Comparison of ENCODE assay signal across 11 cellular contexts in genomic region chr15:51647128-51647562, GRCh38. TPM values are rescaled to one million over a fixed set of nuclear protein-coding genes. Genes with fewer than 3 reads are reported as not detected.
DNase-seq lines count a peak whose midpoint lies in the region; ATAC-seq and TF ChIP-seq lines count a peak whose summit lies in the region.
"Had no signal": no experiment of that assay in that cellular context is flagged by ENCODE, and none has a peak within 500 bp of the region (broad histone marks: within the 10 kb centered on the region; RNA-seq: fewer than 3 reads in every experiment).

No MANE protein-coding gene starts in this region.

- no peak for TF ChIP-seq CTCF in PC-3 (conservative IDR thresholded peaks at IDR 0.05; ENCODE audit: low read depth, low read length)
- TF ChIP-seq CTCF in foreskin fibroblast (IDR thresholded peaks at IDR 0.05; ENCODE audit: low read depth, low read length): no peak
- no peak for TF ChIP-seq CTCF in testis (IDR thresholded peaks at IDR 0.05)

- no TSS peak for BruUV-seq in PC-3 (replicated peaks; lab: Mats Ljungman, UMichigan)

- H3F3A ChIP-seq in PC-3 (ENCODE audit: low read length, unreplicated experiment): no peaks in the 10 kb centered on the region

- intact Hi-C loops in PC-3 (cut with micrococcal nuclease) (no loop called here), testis (cut with DNase I; ENCODE audit: low total_unique reads) (loop anchor here (5.0 kb wide), 1 partner anchor 125 kb away; no protein-coding TSS in a partner anchor)

- no peak overlapping the region for H3K9ac ChIP-seq in PC-3 (ENCODE audit: low read length)

- no peaks in the 10 kb centered on the region for H3K79me2 ChIP-seq in PC-3 (ENCODE audit: low read length)

- 0 out of 2 replicates have a peak overlapping the region, but pooled peaks have one; percentile 36 for H2AFZ ChIP-seq in PC-3 (ENCODE audit: low read length)

- peak; percentile 4 for DNase-seq in NCI-H1105 treated with DMSO at 0.1 percent for 48 hours (lab: John Stamatoyannopoulos, UW)
- DNase-seq in NCI-H1105 (lab: John Stamatoyannopoulos, UW): no peak
- peak; percentile 79 for DNase-seq in PC-3
- DNase-seq in foreskin fibroblast: peak; percentile 57 to 86
- peak; percentile 19 for DNase-seq in testis
- no peak for DNase-seq in SHP77 treated with DMSO at 0.1 percent for 48 hours (lab: John Stamatoyannopoulos, UW)
- DNase-seq in activated gamma-delta T cell treated with Interleukin-2 at 50 U/mL for 16 hours: no peak
- DNase-seq: 8988T had no signal

- H4K20me1 ChIP-seq in PC-3 (ENCODE audit: low read length): no peaks in the 10 kb centered on the region

- ATAC-seq in PC-3: peak; percentile 53
- no peak for ATAC-seq in GM21390 (IDR thresholded peaks at IDR 0.05; ENCODE audit: unreplicated experiment)

- 63 to 70% methylated on average over 3 of the region's 3 CpGs for WGBS in testis, 2 donors

- H3K27me3 ChIP-seq in PC-3 (ENCODE audit: low read length) (no peaks in the 10 kb centered on the region), testis (no peaks in the 10 kb centered on the region)

- H3K4me2 ChIP-seq in PC-3 (ENCODE audit: low read length): no peak overlapping the region

- H3K9me3 ChIP-seq in PC-3 (ENCODE audit: low read length) (no peaks in the 10 kb centered on the region), testis (no peaks in the 10 kb centered on the region)
- H3K9me3 ChIP-seq: upper lobe of left lung had no signal

- no peaks in the 10 kb centered on the region for H3K36me3 ChIP-seq in PC-3 (ENCODE audit: low read depth, low read length)
- H3K36me3 ChIP-seq in testis (ENCODE audit: low read depth, missing control alignments): no peaks in the 10 kb centered on the region
- H3K36me3 ChIP-seq: upper lobe of left lung had no signal

- H3K4me3 ChIP-seq in PC-3 (ENCODE audit: low read length): no peak overlapping the region
- H3K4me3 ChIP-seq in foreskin fibroblast (ENCODE audit: low read depth in 1 of 2, low read length in 2 of 2): no peak overlapping the region
- no peak overlapping the region for H3K4me3 ChIP-seq in testis
- H3K4me3 ChIP-seq: upper lobe of left lung had no signal

- no peak overlapping the region for H3K27ac ChIP-seq in PC-3 (ENCODE audit: low read length)
- H3K27ac ChIP-seq in testis: no peak overlapping the region
- H3K27ac ChIP-seq: upper lobe of left lung had no signal

- H3K9me2 ChIP-seq in PC-3 (replicated peaks; ENCODE audit: low read length): no peaks in the 10 kb centered on the region

- CTCF ChIA-PET in PC-3 (lab: Charles Lee): no interaction called here

- POLR2A ChIA-PET in PC-3 (lab: Charles Lee; ENCODE audit: unreplicated experiment): no interaction called here

- TF ChIP-seq POLR2A in testis (IDR thresholded peaks at IDR 0.05): no peak

- H3K4me1 ChIP-seq in PC-3 (ENCODE audit: insufficient read depth, low read length) (peaks cover 4% of the 10 kb centered on the region; the same call in 1 of the 2 replicates), testis (no peaks in the 10 kb centered on the region)

RNA-seq across cellular contexts. Expression of gene DMXL2, which starts 24.6 kb away (rescaled TPM):
- total RNA-seq in PC-3 (2014; rRNA removed): 10.9 and 11.1 TPM in 2 replicates
- 10 to 100 TPM; 64.4 to 81.3 TPM for total RNA-seq in testis
- 54.5 TPM for polyA plus RNA-seq in testis (ENCODE audit: insufficient read depth, low read depth, low replicate concordance)

RNA-seq across cellular contexts. Expression of gene SCG3, which starts 34.2 kb away (rescaled TPM):
- not detected in 2 replicates for total RNA-seq in PC-3 (2014; rRNA removed)
- total RNA-seq in testis: 1 to 10 TPM; 1.2 to 1.3 TPM
- 2.0 TPM for polyA plus RNA-seq in testis (ENCODE audit: insufficient read depth, low read depth, low replicate concordance)
- total RNA-seq: activated T-helper 2 cell treated with anti-CD3 and anti-CD28 coated beads, Interferon-gamma antibody, Interleukin-2, Interleukin-4, amounts not matched to agents 10 μg/mL and 5 μg/mL and 100 μg/mL, durations not matched to agents 14 hours and 24 hours and 36 hours had no signal

Comparison
In these comparisons a context has a peak if more than half of its experiments do, and no peak if none do; other contexts are left out.
1. DNase-seq: peak in NCI-H1105 treated with DMSO at 0.1 percent for 48 hours (single experiment), PC-3 (single experiment), foreskin fibroblast (2 of 2) and testis (single experiment); none in NCI-H1105 (single experiment), SHP77 treated with DMSO at 0.1 percent for 48 hours (single experiment) and activated gamma-delta T cell treated with Interleukin-2 at 50 U/mL for 16 hours (single experiment).